2 cellular contexts compared by ENCODE assay signal in genomic region chr11:129392995-129393394, GRCh38.
TF ChIP-seq lines count a peak whose summit lies in the region.

No MANE protein-coding gene starts in this region.

TF ChIP-seq in HCT116, 20 proteins besides CTCF, POLR2A, EP300 and RAD21:
- TF ChIP-seq ATF3 (IDR thresholded peaks at IDR 0.05) (no peak), CEBPB (IDR thresholded peaks at IDR 0.05; ENCODE audit: low read depth) (0 out of 2 replicates have a peak, but pooled peaks have one; percentile 21)

TF ChIP-seq in K562, 482 proteins besides CTCF, POLR2A, EP300 and RAD21:
- TF ChIP-seq ATF3 (IDR thresholded peaks at IDR 0.05) = peak; percentile 16; the same call in 1 of the 2 replicates
- no peak for TF ChIP-seq ATF3 (CRISPR knock-in tag; conservative IDR thresholded peaks at IDR 0.05)
- TF ChIP-seq, protein P1, sequence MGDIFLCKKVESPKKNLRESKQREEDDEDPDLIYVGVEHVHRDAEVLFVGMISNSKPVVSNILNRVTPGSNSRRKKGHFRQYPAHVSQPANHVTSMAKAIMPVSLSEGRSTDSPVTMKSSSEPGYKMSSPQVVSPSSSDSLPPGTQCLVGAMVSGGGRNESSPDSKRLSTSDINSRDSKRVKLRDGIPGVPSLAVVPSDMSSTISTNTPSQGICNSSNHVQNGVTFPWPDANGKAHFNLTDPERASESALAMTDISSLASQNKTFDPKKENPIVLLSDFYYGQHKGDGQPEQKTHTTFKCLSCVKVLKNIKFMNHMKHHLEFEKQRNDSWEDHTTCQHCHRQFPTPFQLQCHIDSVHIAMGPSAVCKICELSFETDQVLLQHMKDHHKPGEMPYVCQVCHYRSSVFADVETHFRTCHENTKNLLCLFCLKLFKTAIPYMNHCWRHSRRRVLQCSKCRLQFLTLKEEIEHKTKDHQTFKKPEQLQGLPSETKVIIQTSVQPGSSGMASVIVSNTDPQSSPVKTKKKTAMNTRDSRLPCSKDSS (IDR thresholded peaks at IDR 0.05; ENCODE audit: low read depth, partially characterized antibody) = no peak
